In the genomic region with DNA sequence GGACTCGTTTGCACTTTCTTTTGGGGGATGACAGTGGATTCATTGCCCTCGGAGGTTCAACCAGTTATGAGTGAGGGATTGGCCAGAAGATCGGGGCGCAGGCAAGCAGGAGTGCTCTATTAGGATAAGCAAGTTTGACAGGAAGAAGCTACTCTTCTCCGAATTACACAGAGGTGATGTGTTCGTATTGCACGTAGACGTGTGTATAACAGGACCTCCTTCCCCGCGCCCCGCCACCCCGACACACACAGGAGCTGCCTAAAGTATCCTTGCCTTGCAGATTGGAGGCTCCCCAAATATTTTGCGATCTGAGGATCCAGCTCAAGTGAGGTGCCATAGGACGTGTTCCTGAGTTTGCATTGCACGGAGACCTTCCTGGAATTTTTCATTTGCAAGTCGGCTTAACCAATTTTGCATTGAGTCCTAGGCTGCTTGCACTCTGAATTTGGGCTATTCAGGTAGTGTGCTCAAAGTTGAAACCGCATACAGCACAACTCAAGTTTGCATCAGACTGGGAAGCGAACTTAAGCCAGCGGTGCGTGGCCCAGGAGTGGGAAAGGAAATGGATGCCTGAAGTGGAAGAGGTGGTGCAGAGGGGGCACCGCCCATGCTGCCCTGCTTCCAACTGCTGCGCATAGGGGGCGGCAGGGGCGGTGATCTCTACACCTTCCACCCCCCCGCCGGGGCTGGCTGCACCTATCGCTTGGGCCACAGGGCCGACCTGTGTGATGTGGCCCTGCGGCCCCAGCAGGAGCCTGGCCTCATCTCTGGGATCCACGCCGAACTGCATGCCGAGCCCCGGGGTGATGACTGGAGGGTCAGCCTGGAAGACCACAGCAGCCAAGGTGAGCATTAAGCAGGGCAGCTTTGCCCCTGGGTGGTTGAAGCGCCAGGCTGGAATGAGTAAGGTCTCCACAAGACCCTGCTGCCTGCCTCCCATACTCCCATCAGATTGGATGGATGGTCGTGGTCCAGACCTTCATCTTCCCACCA, we compare ENCODE assay signal across 8 cellular contexts. TPM values are rescaled to one million over a fixed set of nuclear protein-coding genes. Genes with fewer than 3 reads are reported as not detected.
DNase-seq lines count a peak whose midpoint lies in the region.

No MANE protein-coding gene starts in this region.

- peak overlapping the region; percentile 34; the same call in 1 of the 2 replicates for H3K9ac ChIP-seq in iPS-20b (ENCODE audit: low read depth, low read length)

- H3K4me1 ChIP-seq in iPS-20b (ENCODE audit: insufficient read depth, low read length): peaks cover 7% of the 10 kb centered on the region; the same call in 1 of the 2 replicates

- H3K4me3 ChIP-seq in MG63 (peak overlapping the region; percentile 74), iPS-20b (ENCODE audit: low read length) (peak overlapping the region; percentile 90)

- peak; percentile 22 for DNase-seq in stimulated activated CD4-positive, alpha-beta T cell treated with anti-CD3 and anti-CD28 coated beads, Interleukin-1b, Interleukin-23, amount 100 ng/mL, for 48 hours
- DNase-seq in stimulated activated CD4-positive, alpha-beta T cell treated with anti-CD3 and anti-CD28 coated beads, Interleukin-2, amount 100 ng/mL, for 48 hours: no peak
- DNase-seq in MG63 (peak; percentile 23), foreskin melanocyte (no peak), AG08396 (ENCODE audit: low spot score) (no peak)
- peak; percentile 24 for DNase-seq in activated naive CD4-positive, alpha-beta T cell treated with Interleukin-2 at 50 U/mL for 16 hours
- DNase-seq in stimulated activated naive CD4-positive, alpha-beta T cell (lab: John Stamatoyannopoulos, UW): peak in 4 of 6 experiments; percentile 14 to 56 (median 24)

- H3K27me3 ChIP-seq in MG63 (no peaks in the 10 kb centered on the region), iPS-20b (ENCODE audit: insufficient read depth, low read length) (no peaks in the 10 kb centered on the region)

- H3K9me3 ChIP-seq in MG63 (no peaks in the 10 kb centered on the region), iPS-20b (ENCODE audit: insufficient read depth, low read depth, low read length) (no peaks in the 10 kb centered on the region)

- H3K36me3 ChIP-seq in MG63 (peaks cover 5% of the 10 kb centered on the region), iPS-20b (ENCODE audit: insufficient read depth, low read depth, low read length) (peaks cover 52% of the 10 kb centered on the region)

- H3K27ac ChIP-seq in iPS-20b (ENCODE audit: low read length): no peak overlapping the region

RNA-seq across cellular contexts. Expression of gene TCF19, which starts 0.8 kb away (rescaled TPM):
- total RNA-seq in MG63 (2014; rRNA removed; shearing (Covaris generic); ENCODE audit: low replicate concordance): 17.3 and 25.0 TPM in 2 replicates

RNA-seq across cellular contexts. Expression of gene CCHCR1, which starts 1.6 kb away (rescaled TPM):
- 9.6 and 21.7 TPM in 2 replicates for total RNA-seq in MG63 (2014; rRNA removed; shearing (Covaris generic); ENCODE audit: low replicate concordance)

RNA-seq across cellular contexts. Expression of gene POU5F1, which starts 11.3 kb away (rescaled TPM):
- 1.3 and 4.3 TPM in 2 replicates for total RNA-seq in MG63 (2014; rRNA removed; shearing (Covaris generic); ENCODE audit: low replicate concordance)

RNA-seq across cellular contexts. Expression of gene PSORS1C2, which starts 20.3 kb away (rescaled TPM):
- not detected in 2 replicates for total RNA-seq in MG63 (2014; rRNA removed; shearing (Covaris generic); ENCODE audit: low replicate concordance)

RNA-seq across cellular contexts. Expression of gene CDSN, which starts 38.9 kb away (rescaled TPM):
- not detected in 2 replicates for total RNA-seq in MG63 (2014; rRNA removed; shearing (Covaris generic); ENCODE audit: low replicate concordance)

Comparison
In these comparisons a context has a peak if more than half of its experiments do, and no peak if none do; other contexts are left out.
1. DNase-seq: peak in stimulated activated CD4-positive, alpha-beta T cell treated with anti-CD3 and anti-CD28 coated beads, Interleukin-1b, Interleukin-23, amount 100 ng/mL, for 48 hours (single experiment), MG63 (single experiment), activated naive CD4-positive, alpha-beta T cell treated with Interleukin-2 at 50 U/mL for 16 hours (single experiment) and stimulated activated naive CD4-positive, alpha-beta T cell (4 of 6); none in stimulated activated CD4-positive, alpha-beta T cell treated with anti-CD3 and anti-CD28 coated beads, Interleukin-2, amount 100 ng/mL, for 48 hours (0 of 2), foreskin melanocyte (single experiment) and AG08396 (single experiment).